Comparison of ENCODE assay signal across 16 cellular contexts in the genomic region with DNA sequence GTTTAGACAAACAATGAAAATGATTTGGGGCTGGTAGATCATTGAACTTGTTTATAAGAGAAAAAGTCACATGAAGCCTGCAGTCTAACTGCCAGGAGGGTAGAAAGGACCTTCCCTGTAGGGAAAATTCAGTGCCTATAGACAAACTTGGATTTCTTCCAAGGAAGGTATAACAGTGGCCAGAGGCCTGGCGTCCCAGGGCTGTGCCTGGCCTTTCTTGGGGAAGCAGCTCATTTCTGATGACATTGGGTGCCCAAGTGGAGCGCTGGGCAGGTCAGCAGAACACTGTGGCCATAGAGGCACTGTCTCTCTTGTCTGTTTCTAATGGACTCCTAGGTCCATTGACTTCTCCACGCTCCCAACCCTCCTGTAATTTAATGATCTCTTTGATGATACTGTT. TPM values are rescaled to one million over a fixed set of nuclear protein-coding genes. Genes with fewer than 3 reads are reported as not detected.
DNase-seq lines count a peak whose midpoint lies in the region; ATAC-seq and TF ChIP-seq lines count a peak whose summit lies in the region.
"Had no signal": no experiment of that assay in that cellular context is flagged by ENCODE, and none has a peak within 500 bp of the region (broad histone marks: within the 10 kb centered on the region; RNA-seq: fewer than 3 reads in every experiment).

No MANE protein-coding gene starts in this region.

- no peaks in the 10 kb centered on the region for H3K27me3 ChIP-seq in cardiac muscle cell
- no peaks in the 10 kb centered on the region for H3K27me3 ChIP-seq in right cardiac atrium (ENCODE audit: control insufficient read depth, insufficient read depth)
- no peaks in the 10 kb centered on the region for H3K27me3 ChIP-seq in gastroesophageal sphincter
- H3K27me3 ChIP-seq in rectal smooth muscle tissue (ENCODE audit: control insufficient read depth, insufficient read depth, low read length): peaks cover 3% of the 10 kb centered on the region
- peaks cover 5% of the 10 kb centered on the region for H3K27me3 ChIP-seq in trophoblast cell (ENCODE audit: insufficient read depth, low read length)

- no peaks in the 10 kb centered on the region for H3K79me2 ChIP-seq in trophoblast cell (ENCODE audit: control insufficient read depth, insufficient read depth, low read length, poor library complexity)

- H2AK5ac ChIP-seq in trophoblast cell (ENCODE audit: low read length): no peak overlapping the region

- H3K4ac ChIP-seq in trophoblast cell (ENCODE audit: low read depth, low read length): no peak overlapping the region

- TF ChIP-seq POLR2A in gastroesophageal sphincter (IDR thresholded peaks at IDR 0.05): no peak

- no peak overlapping the region for H3K4me3 Mint-ChIP-seq in activated T-helper 1 cell treated with anti-CD3 and anti-CD28 coated beads, Interleukin-12 subunit alpha, Interleukin-12 subunit beta, Interleukin-2, Interleukin-4 antibody, amounts not matched to agents 30 ng/mL and 10 ng/mL and 1 ng/mL, durations not matched to agents 14 hours and 24 hours and 36 hours
- H3K4me3 Mint-ChIP-seq: H9 had no signal

- no peak overlapping the region for H2BK120ac ChIP-seq in trophoblast cell (ENCODE audit: insufficient read depth, low read length, poor library complexity)

- H2BK12ac ChIP-seq in trophoblast cell (ENCODE audit: low read length): no peak overlapping the region

- no peak overlapping the region for H3K9ac ChIP-seq in rectal smooth muscle tissue (ENCODE audit: low read length)
- H3K9ac ChIP-seq in trophoblast cell (ENCODE audit: low read length): no peak overlapping the region

- intact Hi-C loops in right cardiac atrium (cut with DNase I): no loop called here
- intact Hi-C loops in activated T-helper 1 cell treated with anti-CD3 and anti-CD28 coated beads, Interleukin-12 subunit alpha, Interleukin-12 subunit beta, Interleukin-2, Interleukin-4 antibody, amounts not matched to agents 30 ng/mL and 10 ng/mL and 1 ng/mL, durations not matched to agents 14 hours and 24 hours and 36 hours (cut with micrococcal nuclease): no loop called here

- DNase-seq in cardiac muscle cell (ENCODE audit: low read depth in 1 of 2, low spot score in 1 of 2): no peak
- DNase-seq in right cardiac atrium: no peak
- DNase-seq in activated T-helper 1 cell treated with anti-CD3 and anti-CD28 coated beads, Interleukin-12 subunit alpha, Interleukin-12 subunit beta, Interleukin-2, Interleukin-4 antibody, amounts not matched to agents 30 ng/mL and 10 ng/mL and 1 ng/mL, durations not matched to agents 14 hours and 24 hours and 36 hours (ENCODE audit: low spot score): no peak
- no peak for DNase-seq in EL
- DNase-seq in NCI-H1694 (lab: John Stamatoyannopoulos, UW): no peak
- DNase-seq in trophoblast cell: no peak
- DNase-seq: DMS153, H9, IMR-90, Kasumi-1, NCI-H2029 treated with DMSO at 0.1 percent for 48 hours, PC-3 had no signal

- no peak overlapping the region for H3K4me3 ChIP-seq in cardiac muscle cell
- no peak overlapping the region for H3K4me3 ChIP-seq in right cardiac atrium (ENCODE audit: low read length)
- H3K4me3 ChIP-seq in gastroesophageal sphincter: no peak overlapping the region
- H3K4me3 ChIP-seq in rectal smooth muscle tissue (ENCODE audit: low read length): no peak overlapping the region
- no peak overlapping the region for H3K4me3 ChIP-seq in trophoblast cell (ENCODE audit: low read depth, low read length)

- peaks cover 58% of the 10 kb centered on the region for H3K4me1 ChIP-seq in cardiac muscle cell (ENCODE audit: low read depth)
- H3K4me1 ChIP-seq in right cardiac atrium (ENCODE audit: control insufficient read depth, insufficient read depth, low read length): peaks cover 2% of the 10 kb centered on the region
- H3K4me1 ChIP-seq in gastroesophageal sphincter: peaks cover 0 to 61% (median 16%) of the 10 kb centered on the region in 3 donors
- H3K4me1 ChIP-seq in rectal smooth muscle tissue (ENCODE audit: control insufficient read depth, insufficient read depth, low read length): peaks cover 55% of the 10 kb centered on the region
- peaks cover 0 to 3% of the 10 kb centered on the region in 2 experiments for H3K4me1 ChIP-seq in trophoblast cell (ENCODE audit: control insufficient read depth in 1 of 2, insufficient read depth in 2 of 2, low read length in 2 of 2)

- no peaks in the 10 kb centered on the region for H3K4me1 Mint-ChIP-seq in activated T-helper 1 cell treated with anti-CD3 and anti-CD28 coated beads, Interleukin-12 subunit alpha, Interleukin-12 subunit beta, Interleukin-2, Interleukin-4 antibody, amounts not matched to agents 30 ng/mL and 10 ng/mL and 1 ng/mL, durations not matched to agents 14 hours and 24 hours and 36 hours (ENCODE audit: low read depth)

- no peak for TF ChIP-seq EP300 in gastroesophageal sphincter (IDR thresholded peaks at IDR 0.05)

- no peaks in the 10 kb centered on the region for H3K36me3 ChIP-seq in cardiac muscle cell
- no peaks in the 10 kb centered on the region for H3K36me3 ChIP-seq in gastroesophageal sphincter
- H3K36me3 ChIP-seq in rectal smooth muscle tissue (ENCODE audit: control insufficient read depth, insufficient read depth, low read length): no peaks in the 10 kb centered on the region
- no peaks in the 10 kb centered on the region for H3K36me3 ChIP-seq in trophoblast cell (ENCODE audit: control insufficient read depth in 1 of 2, insufficient read depth in 2 of 2, low read length in 2 of 2)

- no peak overlapping the region for H3K18ac ChIP-seq in trophoblast cell (ENCODE audit: low read length)

- no peaks in the 10 kb centered on the region for H3K9me3 Mint-ChIP-seq in activated T-helper 1 cell treated with anti-CD3 and anti-CD28 coated beads, Interleukin-12 subunit alpha, Interleukin-12 subunit beta, Interleukin-2, Interleukin-4 antibody, amounts not matched to agents 30 ng/mL and 10 ng/mL and 1 ng/mL, durations not matched to agents 14 hours and 24 hours and 36 hours
- H3K9me3 Mint-ChIP-seq: H9 had no signal

- ATAC-seq in right cardiac atrium (no peak), gastroesophageal sphincter (no peak)
- ATAC-seq: PC-3 had no signal

- H4K12ac ChIP-seq in trophoblast cell (ENCODE audit: low read depth, low read length): no peak overlapping the region

- WGBS in right cardiac atrium: 85% methylated on average over 3 of the region's 3 CpGs
- 75 to 100% methylated on average over 1 to 2 of the region's 3 CpGs for WGBS in gastroesophageal sphincter (ENCODE audit: low coverage in 1 of 2), 2 donors
- no CpG with 5 or more reads among the region's 3 CpGs for WGBS in trophoblast cell (ENCODE audit: extremely low coverage, insufficient coverage, insufficient read length)

- no peak overlapping the region for H4K91ac ChIP-seq in trophoblast cell (ENCODE audit: low read depth, low read length)

- H3K27ac Mint-ChIP-seq in activated T-helper 1 cell treated with anti-CD3 and anti-CD28 coated beads, Interleukin-12 subunit alpha, Interleukin-12 subunit beta, Interleukin-2, Interleukin-4 antibody, amounts not matched to agents 30 ng/mL and 10 ng/mL and 1 ng/mL, durations not matched to agents 14 hours and 24 hours and 36 hours: no peak overlapping the region
- H3K27ac Mint-ChIP-seq: H9 had no signal

- peaks cover 41% of the 10 kb centered on the region for H3K27me3 Mint-ChIP-seq in activated T-helper 1 cell treated with anti-CD3 and anti-CD28 coated beads, Interleukin-12 subunit alpha, Interleukin-12 subunit beta, Interleukin-2, Interleukin-4 antibody, amounts not matched to agents 30 ng/mL and 10 ng/mL and 1 ng/mL, durations not matched to agents 14 hours and 24 hours and 36 hours (ENCODE audit: insufficient read depth)

- H2BK5ac ChIP-seq in trophoblast cell (ENCODE audit: low read depth, low read length, poor library complexity): no peak overlapping the region

- H3K14ac ChIP-seq in trophoblast cell (ENCODE audit: low read length): no peak overlapping the region

- no peaks in the 10 kb centered on the region for H3K79me1 ChIP-seq in trophoblast cell (ENCODE audit: low read length)

- TF ChIP-seq CTCF in cardiac muscle cell (IDR thresholded peaks at IDR 0.05; ENCODE audit: low read depth, low read length) (no peak), gastroesophageal sphincter (IDR thresholded peaks at IDR 0.05) (no peak)

- H3K36me3 Mint-ChIP-seq in activated T-helper 1 cell treated with anti-CD3 and anti-CD28 coated beads, Interleukin-12 subunit alpha, Interleukin-12 subunit beta, Interleukin-2, Interleukin-4 antibody, amounts not matched to agents 30 ng/mL and 10 ng/mL and 1 ng/mL, durations not matched to agents 14 hours and 24 hours and 36 hours (ENCODE audit: low read depth): no peaks in the 10 kb centered on the region

- no peak overlapping the region for H3K4me2 ChIP-seq in trophoblast cell (ENCODE audit: low read length)

- H3K9me3 ChIP-seq in cardiac muscle cell (ENCODE audit: low read depth) (no peaks in the 10 kb centered on the region), right cardiac atrium (ENCODE audit: control insufficient read depth, low read length) (no peaks in the 10 kb centered on the region), gastroesophageal sphincter (no peaks in the 10 kb centered on the region), trophoblast cell (ENCODE audit: insufficient read depth, low read depth, low read length) (no peaks in the 10 kb centered on the region)

- H2AFZ ChIP-seq in trophoblast cell (ENCODE audit: insufficient read depth, low read length, poor library complexity): no peak overlapping the region

- H3K23ac ChIP-seq in trophoblast cell (ENCODE audit: low read length): no peak overlapping the region

- H4K8ac ChIP-seq in trophoblast cell (ENCODE audit: low read depth, low read length): no peak overlapping the region

- H3K27ac ChIP-seq in cardiac muscle cell (peak overlapping the region; percentile 77), right cardiac atrium (ENCODE audit: low read length) (no peak overlapping the region), gastroesophageal sphincter (peak overlapping the region in 3 of 4 donors; percentile 61 to 83 (median 64)), rectal smooth muscle tissue (ENCODE audit: low read depth, low read length) (peak overlapping the region; percentile 89), trophoblast cell (ENCODE audit: low read depth, low read length) (no peak overlapping the region)
- H3K27ac ChIP-seq: C4-2B had no signal

RNA-seq across cellular contexts. Expression of a gene that starts 6.6 kb away (rescaled TPM):
- total RNA-seq in cardiac muscle cell: 324 and 403 TPM in 2 replicates
- 310 and 541 TPM in 2 replicates for polyA plus RNA-seq in cardiac muscle cell
- 10 to 100 TPM; 36.1 to 47.8 (median 40.9) TPM for total RNA-seq in right cardiac atrium
- 54.1 TPM for polyA plus RNA-seq in right cardiac atrium
- total RNA-seq in gastroesophageal sphincter: 10 to 100 TPM; 28.6 to 76.7 (median 74.4) TPM
- total RNA-seq in activated T-helper 1 cell treated with anti-CD3 and anti-CD28 coated beads, Interleukin-12 subunit alpha, Interleukin-12 subunit beta, Interleukin-2, Interleukin-4 antibody, amounts not matched to agents 30 ng/mL and 10 ng/mL and 1 ng/mL, durations not matched to agents 14 hours and 24 hours and 36 hours: not detected in 2 replicates
- 4.7 TPM in 2 replicates for polyA plus RNA-seq in trophoblast cell (2013)
- total RNA-seq: HT-29, IMR-90, PC-3 had no signal

RNA-seq across cellular contexts. Expression of a gene that starts 46.1 kb away (rescaled TPM):
- total RNA-seq in cardiac muscle cell (0.04 and 0.66 TPM in 2 replicates), right cardiac atrium (under 1 TPM in 1 of 4 donors, not detected in 3; 0.11 TPM), gastroesophageal sphincter (under 1 TPM in 3 of 4 donors, not detected in 1; 0.13 to 0.67 (median 0.31) TPM)
- polyA plus RNA-seq in cardiac muscle cell (0.40 TPM in 1 of 2 replicates, not detected in the other), right cardiac atrium (0.07 TPM)
- 1.2 and 1.5 TPM in 2 replicates for total RNA-seq in activated T-helper 1 cell treated with anti-CD3 and anti-CD28 coated beads, Interleukin-12 subunit alpha, Interleukin-12 subunit beta, Interleukin-2, Interleukin-4 antibody, amounts not matched to agents 30 ng/mL and 10 ng/mL and 1 ng/mL, durations not matched to agents 14 hours and 24 hours and 36 hours
- 4.0 and 4.1 TPM in 2 replicates for polyA plus RNA-seq in trophoblast cell (2013)
- total RNA-seq: IMR-90 had no signal
- polyA plus RNA-seq: IMR-90 had no signal

RNA-seq across cellular contexts. Expression of a gene that starts 58.5 kb away (rescaled TPM):
- total RNA-seq in cardiac muscle cell (0.07 and 2.4 TPM in 2 replicates), right cardiac atrium (1 to 10 TPM; 1.1 to 4.0 (median 1.9) TPM), gastroesophageal sphincter (1 to 10 TPM in 2 of 4 donors, under 1 TPM in 2; 0.50 to 3.0 (median 1.2) TPM)
- polyA plus RNA-seq in cardiac muscle cell (2.3 and 4.4 TPM in 2 replicates), right cardiac atrium (2.1 TPM)
- 3.4 and 3.6 TPM in 2 replicates for total RNA-seq in activated T-helper 1 cell treated with anti-CD3 and anti-CD28 coated beads, Interleukin-12 subunit alpha, Interleukin-12 subunit beta, Interleukin-2, Interleukin-4 antibody, amounts not matched to agents 30 ng/mL and 10 ng/mL and 1 ng/mL, durations not matched to agents 14 hours and 24 hours and 36 hours
- not detected in 2 replicates for polyA plus RNA-seq in trophoblast cell (2013)
- total RNA-seq: IMR-90, PC-3 had no signal

Comparison
In these comparisons a context has a peak if more than half of its experiments do, and no peak if none do; other contexts are left out.
1. H3K27ac ChIP-seq: peak in cardiac muscle cell (single experiment), gastroesophageal sphincter (3 of 4) and rectal smooth muscle tissue (single experiment); none in right cardiac atrium (single experiment) and trophoblast cell (single experiment).
2. RNA of a gene that starts 6.6 kb away (total RNA-seq): 324 to 403 TPM in cardiac muscle cell, 28.6 to 76.7 TPM in gastroesophageal sphincter and 36.1 to 47.8 TPM in right cardiac atrium; not detected in activated T-helper 1 cell treated with anti-CD3 and anti-CD28 coated beads, Interleukin-12 subunit alpha, Interleukin-12 subunit beta, Interleukin-2, Interleukin-4 antibody, amounts not matched to agents 30 ng/mL and 10 ng/mL and 1 ng/mL, durations not matched to agents 14 hours and 24 hours and 36 hours; every median in the first group is over 10 times any median in the second.